ENCODE assay signal across 22 cellular contexts in genomic region chr5:112372543-112372942, GRCh38. TPM values are rescaled to one million over a fixed set of nuclear protein-coding genes. Genes with fewer than 3 reads are reported as not detected.
DNase-seq lines count a peak whose midpoint lies in the region; ATAC-seq and TF ChIP-seq lines count a peak whose summit lies in the region.
"Had no signal": no experiment of that assay in that cellular context is flagged by ENCODE, and none has a peak within 500 bp of the region (broad histone marks: within the 10 kb centered on the region; RNA-seq: fewer than 3 reads in every experiment).

No MANE protein-coding gene starts in this region.

- H3K79me2 ChIP-seq in SK-N-SH (ENCODE audit: insufficient read depth): no peaks in the 10 kb centered on the region

- H3K4me1 Mint-ChIP-seq in type B pancreatic cell (ENCODE audit: unreplicated experiment): no peaks in the 10 kb centered on the region
- H3K4me1 Mint-ChIP-seq: activated naive CD8-positive, alpha-beta T cell treated with anti-CD3 and anti-CD28 coated beads, Interleukin-2, amount 50 U/mL, for 24 hours; CD4-positive, CD25-positive, alpha-beta regulatory T cell had no signal

- no peak overlapping the region for H3K4me3 ChIP-seq in SK-N-SH (ENCODE audit: low read depth in 2 of 2, low read length in 1 of 2)
- H3K4me3 ChIP-seq: upper lobe of left lung had no signal

- peak; percentile 69 for ATAC-seq in SK-N-SH treated with all-trans-retinoic acid at 6 μM for 48 hours
- peak; percentile 79 for ATAC-seq in foreskin keratinocyte
- ATAC-seq: activated naive CD8-positive, alpha-beta T cell treated with anti-CD3 and anti-CD28 coated beads, Interleukin-2, amount 50 U/mL, for 24 hours; activated T-cell treated with anti-CD3 and anti-CD28 coated beads, Interleukin-2, amount 50 U/mL, for 4 hours had no signal

- no peak for TF ChIP-seq EP300 in SK-N-SH (IDR thresholded peaks at IDR 0.05; ENCODE audit: borderline replicate concordance in 1 of 2, low read depth in 1 of 2, low read length in 1 of 2)

- H3K4me3 Mint-ChIP-seq in type B pancreatic cell: no peak overlapping the region
- H3K4me3 Mint-ChIP-seq: activated naive CD8-positive, alpha-beta T cell treated with anti-CD3 and anti-CD28 coated beads, Interleukin-2, amount 50 U/mL, for 24 hours; activated T-cell treated with anti-CD3 and anti-CD28 coated beads, Interleukin-2, amount 50 U/mL, for 4 hours; CD4-positive, CD25-positive, alpha-beta regulatory T cell; naive B cell had no signal

- H3K27me3 ChIP-seq in SK-N-SH (ENCODE audit: insufficient read depth) (no peaks in the 10 kb centered on the region), foreskin keratinocyte (no peaks in the 10 kb centered on the region)
- H3K27me3 ChIP-seq: upper lobe of left lung had no signal

- no peaks in the 10 kb centered on the region for H3K36me3 ChIP-seq in SK-N-SH (replicated peaks in 1 of 2; ENCODE audit: control insufficient read depth in 1 of 2, insufficient read depth in 2 of 2, low read length in 1 of 2)
- H3K36me3 ChIP-seq: upper lobe of left lung had no signal

- TF ChIP-seq CTCF in SK-N-SH (IDR thresholded peaks at IDR 0.05): no peak
- TF ChIP-seq CTCF in foreskin keratinocyte (conservative IDR thresholded peaks at IDR 0.05): peak; percentile 53
- no peak for TF ChIP-seq CTCF in type B pancreatic cell (conservative IDR thresholded peaks at IDR 0.05)

- H3K27ac ChIP-seq in SK-N-SH (ENCODE audit: low read depth in 2 of 2, low read length in 1 of 2): no peak overlapping the region
- H3K27ac ChIP-seq in foreskin keratinocyte: no peak overlapping the region
- H3K27ac ChIP-seq: upper lobe of left lung had no signal

- no peak for TF ChIP-seq RAD21 in SK-N-SH (IDR thresholded peaks at IDR 0.05; ENCODE audit: low read length)

- no peak overlapping the region for H2AFZ ChIP-seq in SK-N-SH (ENCODE audit: low read depth)

- no peaks in the 10 kb centered on the region for H4K20me1 ChIP-seq in SK-N-SH (ENCODE audit: insufficient read depth)

- H3K9me3 ChIP-seq in SK-N-SH: no peaks in the 10 kb centered on the region
- H3K9me3 ChIP-seq: upper lobe of left lung had no signal

- H3K36me3 Mint-ChIP-seq in type B pancreatic cell: peaks cover under 1% of the 10 kb centered on the region
- H3K36me3 Mint-ChIP-seq: CD4-positive, CD25-positive, alpha-beta regulatory T cell; naive B cell had no signal

- POLR2A ChIA-PET in SK-N-SH (lab: Yijun Ruan, JAX): no interaction called here

- peak overlapping the region; percentile 6 for H3K27ac Mint-ChIP-seq in type B pancreatic cell
- H3K27ac Mint-ChIP-seq: activated naive CD8-positive, alpha-beta T cell treated with anti-CD3 and anti-CD28 coated beads, Interleukin-2, amount 50 U/mL, for 24 hours; CD4-positive, CD25-positive, alpha-beta regulatory T cell; naive B cell; progenitor cell of endocrine pancreas had no signal

- CTCF ChIA-PET in SK-N-SH (lab: Yijun Ruan, JAX): interaction anchor here (1.4 kb wide), 1 partner anchor 8 kb away, joined by 3 read pairs; no protein-coding TSS in a partner anchor

- DNase-seq in SK-N-SH (no peak), RKO (ENCODE audit: low spot score) (peak; percentile 12), foreskin keratinocyte (peak in 1 of 2 donors; percentile 37), type B pancreatic cell (ENCODE audit: extremely low spot score, unreplicated experiment) (no peak), NCI-H2227 treated with DMSO at 0.1 percent for 48 hours (lab: John Stamatoyannopoulos, UW) (no peak), NCI-H446 treated with DMSO at 0.1 percent for 48 hours (lab: John Stamatoyannopoulos, UW) (no peak)
- DNase-seq in activated effector memory CD4-positive, alpha-beta T cell treated with Interleukin-2 at 50 U/mL for 16 hours: no peak
- DNase-seq: 8988T; activated CD4-positive, alpha-beta T cell treated with anti-CD3 and anti-CD28 coated beads, Interleukin-2, amount 50 U/mL, for 4 hours; activated naive CD8-positive, alpha-beta T cell treated with anti-CD3 and anti-CD28 coated beads, Interleukin-2, amount 50 U/mL, for 24 hours; activated T-cell treated with anti-CD3 and anti-CD28 coated beads, Interleukin-2, amount 50 U/mL, for 4 hours; CD4-positive, CD25-positive, alpha-beta regulatory T cell; DND-41; GOT3; naive B cell; NCI-H187; NCI-H524; stimulated activated CD4-positive, alpha-beta T cell treated with anti-CD3 and anti-CD28 coated beads, Interleukin-12 subunit alpha, Interleukin-12 subunit beta, amount 100 ng/mL, for 4 hours; stimulated activated naive CD4-positive, alpha-beta T cell treated with Interleukin-2 at 50 U/mL for 16 hours; upper lobe of left lung had no signal

- no peak overlapping the region for H3K9ac ChIP-seq in SK-N-SH

- H3K9me2 ChIP-seq in SK-N-SH: no peaks in the 10 kb centered on the region

- H3K4me1 ChIP-seq in SK-N-SH (ENCODE audit: control insufficient read depth in 1 of 2, insufficient read depth in 2 of 2, low read depth in 1 of 2, low read length in 1 of 2) (no peaks in the 10 kb centered on the region), foreskin keratinocyte (no peaks in the 10 kb centered on the region)
- H3K4me1 ChIP-seq: upper lobe of left lung had no signal

- no peaks in the 10 kb centered on the region for H3K27me3 Mint-ChIP-seq in type B pancreatic cell
- H3K27me3 Mint-ChIP-seq: CD4-positive, CD25-positive, alpha-beta regulatory T cell; progenitor cell of endocrine pancreas had no signal

- H3K9me3 Mint-ChIP-seq in type B pancreatic cell: no peaks in the 10 kb centered on the region
- H3K9me3 Mint-ChIP-seq: activated naive CD8-positive, alpha-beta T cell treated with anti-CD3 and anti-CD28 coated beads, Interleukin-2, amount 50 U/mL, for 24 hours; activated T-cell treated with anti-CD3 and anti-CD28 coated beads, Interleukin-2, amount 50 U/mL, for 4 hours; naive B cell had no signal

- H3F3A ChIP-seq in SK-N-SH (replicated peaks; ENCODE audit: insufficient read depth): no peaks in the 10 kb centered on the region

- no peak overlapping the region for H3K4me2 ChIP-seq in SK-N-SH

TF ChIP-seq in SK-N-SH treated with all-trans-retinoic acid at 6 μM for 48 hours, 23 proteins besides CTCF, POLR2A, EP300 and RAD21 (continues in another document):
- no peak for TF ChIP-seq ZC3H10 (CRISPR knock-in tag; IDR thresholded peaks at IDR 0.05)
- no peak for TF ChIP-seq BACH2 (CRISPR knock-in tag; IDR thresholded peaks at IDR 0.05; ENCODE audit: borderline replicate concordance)
- no peak for TF ChIP-seq POU6F1 (CRISPR knock-in tag; IDR thresholded peaks at IDR 0.05; ENCODE audit: borderline replicate concordance, low read depth)
- no peak for TF ChIP-seq ZNF70 (CRISPR knock-in tag; IDR thresholded peaks at IDR 0.05)
- TF ChIP-seq ZFP3 (CRISPR knock-in tag; IDR thresholded peaks at IDR 0.05): no peak
- no peak for TF ChIP-seq RARB (CRISPR knock-in tag; IDR thresholded peaks at IDR 0.05)
- no peak for TF ChIP-seq ZNF565 (CRISPR knock-in tag; conservative IDR thresholded peaks at IDR 0.05; ENCODE audit: low read depth)
- no peak for TF ChIP-seq PPARA (CRISPR knock-in tag; IDR thresholded peaks at IDR 0.05; ENCODE audit: borderline replicate concordance)
- TF ChIP-seq ZFP30 (CRISPR knock-in tag; IDR thresholded peaks at IDR 0.05): no peak

TF ChIP-seq in SK-N-SH, 30 proteins besides CTCF, POLR2A, EP300 and RAD21:
- TF ChIP-seq RFX5 (IDR thresholded peaks at IDR 0.05; ENCODE audit: low read length): no peak
- TF ChIP-seq MXI1 (IDR thresholded peaks at IDR 0.05; ENCODE audit: low read depth, low read length): no peak
- no peak for TF ChIP-seq RCOR1 (IDR thresholded peaks at IDR 0.05; ENCODE audit: low read length)
- no peak for TF ChIP-seq FOXJ3 (CRISPR knock-in tag; IDR thresholded peaks at IDR 0.05)
- TF ChIP-seq, protein P1, sequence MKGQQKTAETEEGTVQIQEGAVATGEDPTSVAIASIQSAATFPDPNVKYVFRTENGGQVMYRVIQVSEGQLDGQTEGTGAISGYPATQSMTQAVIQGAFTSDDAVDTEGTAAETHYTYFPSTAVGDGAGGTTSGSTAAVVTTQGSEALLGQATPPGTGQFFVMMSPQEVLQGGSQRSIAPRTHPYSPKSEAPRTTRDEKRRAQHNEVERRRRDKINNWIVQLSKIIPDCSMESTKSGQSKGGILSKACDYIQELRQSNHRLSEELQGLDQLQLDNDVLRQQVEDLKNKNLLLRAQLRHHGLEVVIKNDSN (IDR thresholded peaks at IDR 0.05; ENCODE audit: borderline replicate concordance, low read depth): no peak

RNA-seq across cellular contexts. Expression of gene EPB41L4A, which starts 46.5 kb away (rescaled TPM):
- polyA plus RNA-seq in SK-N-SH (2012; rRNA removed): 0.07 and 0.31 TPM in 2 replicates
- polyA plus RNA-seq in SK-N-SH (2012; cell fraction: cytosol; rRNA removed): 0.13 and 0.14 TPM in 2 replicates
- polyA plus RNA-seq in SK-N-SH (2012; cell fraction: nucleus; rRNA removed): 0.18 TPM in 2 replicates
- 2.5 and 9.3 TPM in 2 replicates for total RNA-seq in foreskin keratinocyte
- 0.88 and 2.6 TPM in 2 replicates for polyA plus RNA-seq in foreskin keratinocyte
- 27.2 and 41.8 TPM in 2 replicates for total RNA-seq in type B pancreatic cell (ENCODE audit: low replicate concordance)
- total RNA-seq: CD4-positive, CD25-positive, alpha-beta regulatory T cell had no signal
